Comparison of ENCODE assay signal across 1 cellular context in genomic region chr17:10757067-10757466, GRCh38.
TF ChIP-seq lines count a peak whose summit lies in the region.

No MANE protein-coding gene starts in this region.

TF ChIP-seq in A549, 52 proteins besides CTCF, POLR2A, EP300 and RAD21 (continued from another document):
- no peak for TF ChIP-seq REST (IDR thresholded peaks at IDR 0.05)
- no peak for TF ChIP-seq ELK1 (IDR thresholded peaks at IDR 0.05; ENCODE audit: low read depth, low read length)
